ENCODE assay signal across 8 cellular contexts in genomic region chr2:10048501-10049171, GRCh38. TPM values are rescaled to one million over a fixed set of nuclear protein-coding genes. Genes with fewer than 3 reads are reported as not detected.
DNase-seq lines count a peak whose midpoint lies in the region; ATAC-seq and TF ChIP-seq lines count a peak whose summit lies in the region.

No MANE protein-coding gene starts in this region.

- no peaks in the 10 kb centered on the region for H3K9me3 ChIP-seq in HEK293 (ENCODE audit: control insufficient read depth, insufficient read depth, low read depth, low read length)
- H3K9me3 ChIP-seq in endodermal cell (ENCODE audit: control insufficient read depth, low read length), result no peaks in the 10 kb centered on the region
- peaks cover 6 to 8% of the 10 kb centered on the region in 2 donors for H3K9me3 ChIP-seq in neuronal stem cell (replicated peaks in 1 of 2; ENCODE audit: control insufficient read depth in 2 of 2, insufficient read depth in 1 of 2, low read depth in 1 of 2, low read length in 2 of 2)

- H2AK5ac ChIP-seq in neuronal stem cell (ENCODE audit: low read depth, low read length), result no peak overlapping the region

- H3K79me1 ChIP-seq in neuronal stem cell (ENCODE audit: low read depth, low read length), result peaks cover 2% of the 10 kb centered on the region

- CTCF ChIA-PET in HEK293 (lab: Yijun Ruan, JAX), result interaction anchor here (0.5 to 6.3 kb wide), 28 partner anchors 9 to 453 kb away, joined by 3 to 66 read pairs (median 3); partner anchors contain the start of gene TAF1B

- H2BK5ac ChIP-seq in neuronal stem cell (ENCODE audit: low read length), result no peak overlapping the region

- H3K9me3 Mint-ChIP-seq in endodermal cell (no peaks in the 10 kb centered on the region), naive B cell (no peaks in the 10 kb centered on the region)

- no peak overlapping the region for H2AFZ ChIP-seq in neuronal stem cell (ENCODE audit: low read length)

- H2BK120ac ChIP-seq in neuronal stem cell (ENCODE audit: low read depth, low read length), result no peak overlapping the region

- H3K27ac Mint-ChIP-seq in endodermal cell (no peak overlapping the region), naive B cell (peak overlapping the region in 2 of 6 donors; percentile 38 to 49)

- H3K36me3 Mint-ChIP-seq in endodermal cell (ENCODE audit: low read depth) (peaks cover 31% of the 10 kb centered on the region), naive B cell (peaks cover under 1 to 14% of the 10 kb centered on the region in 2 donors)

- no peak overlapping the region for H3K14ac ChIP-seq in neuronal stem cell (ENCODE audit: low read length)

- H3K4me3 Mint-ChIP-seq in endodermal cell (no peak overlapping the region), naive B cell (peak overlapping the region in 1 of 8 donors; percentile 44)

- ATAC-seq in naive B cell (ENCODE audit: low read depth in 2 of 2) (no peak), HG03378 (IDR thresholded peaks at IDR 0.05; ENCODE audit: unreplicated experiment) (no peak)

- H2BK15ac ChIP-seq in neuronal stem cell (ENCODE audit: low read length), result no peak overlapping the region

- no peaks in the 10 kb centered on the region for H3K27me3 ChIP-seq in endodermal cell (ENCODE audit: control insufficient read depth, insufficient read depth, low read length, poor library complexity, severe bottlenecking)
- no peaks in the 10 kb centered on the region for H3K27me3 ChIP-seq in neuronal stem cell (ENCODE audit: control insufficient read depth in 3 of 3, insufficient read depth in 3 of 3, low read depth in 1 of 3, low read length in 3 of 3)

- POLR2A ChIA-PET in HEK293 (lab: Yijun Ruan, JAX), result interaction anchor here (0.6 to 1.4 kb wide), 5 partner anchors 8 to 235 kb away, joined by 3 to 11 read pairs (median 4); no protein-coding TSS in a partner anchor

- peaks cover 3% of the 10 kb centered on the region for H3K27me3 Mint-ChIP-seq in endodermal cell (ENCODE audit: insufficient read depth)
- no peaks in the 10 kb centered on the region for H3K27me3 Mint-ChIP-seq in naive B cell

- H3K4me1 ChIP-seq in HEK293 (ENCODE audit: control insufficient read depth, insufficient read depth, low read length) (peaks cover 2% of the 10 kb centered on the region), endodermal cell (ENCODE audit: control insufficient read depth, insufficient read depth, low read length) (no peaks in the 10 kb centered on the region), neuronal stem cell (ENCODE audit: control insufficient read depth in 2 of 2, insufficient read depth in 1 of 2, low read depth in 1 of 2, low read length in 2 of 2) (no peaks in the 10 kb centered on the region)

- WGBS in endodermal cell (ENCODE audit: insufficient coverage in 1 of 2, insufficient read length in 1 of 2), 2 experiments, result 78 to 91% methylated on average over 3 to 9 of the region's 10 CpGs
- no CpG with 5 or more reads among the region's 10 CpGs for WGBS in neuronal stem cell (ENCODE audit: extremely low coverage in 2 of 2, insufficient read length in 2 of 2, insufficient replicate concordance in 1 of 2), 2 donors

- TF ChIP-seq CTCF in HEK293 (tag by site-specific recombination; IDR thresholded peaks at IDR 0.05) (peak; percentile 31; the same call in 1 of the 2 replicates), endodermal cell (conservative IDR thresholded peaks at IDR 0.05) (peak; percentile 86)

- no peak overlapping the region for H3K27ac ChIP-seq in HEK293 (ENCODE audit: extremely low read depth, low read depth, low read length)
- H3K27ac ChIP-seq in endodermal cell (ENCODE audit: low read depth, low read length), result no peak overlapping the region
- H3K27ac ChIP-seq in neuronal stem cell (replicated peaks; ENCODE audit: low read length), result no peak overlapping the region

- no peak overlapping the region for H3K18ac ChIP-seq in neuronal stem cell (ENCODE audit: low read length)

- H3K4me3 ChIP-seq in HEK293 (ENCODE audit: low read depth, low read length) (no peak overlapping the region), endodermal cell (ENCODE audit: low read length) (no peak overlapping the region), neuronal stem cell (ENCODE audit: low read length in 2 of 2) (no peak overlapping the region)

- H3K9ac ChIP-seq in endodermal cell (ENCODE audit: extremely low read depth, low read length, poor library complexity, severe bottlenecking) (no peak overlapping the region), neuronal stem cell (ENCODE audit: low read depth, low read length, poor library complexity) (no peak overlapping the region)

- no peak overlapping the region for H4K91ac ChIP-seq in neuronal stem cell (ENCODE audit: low read depth, low read length, poor library complexity)

- H2BK12ac ChIP-seq in neuronal stem cell (ENCODE audit: low read length), result no peak overlapping the region

- no peaks in the 10 kb centered on the region for H3K4me1 Mint-ChIP-seq in endodermal cell
- H3K4me1 Mint-ChIP-seq in naive B cell, result peaks cover 11 to 23% (median 12%) of the 10 kb centered on the region in 3 donors

- no peak overlapping the region for H3K4me2 ChIP-seq in neuronal stem cell (ENCODE audit: insufficient read depth, low read length, poor library complexity, severe bottlenecking)

- H4K8ac ChIP-seq in neuronal stem cell (ENCODE audit: low read depth, low read length), result no peak overlapping the region

- peak; percentile 63 for DNase-seq in COLO829 (ENCODE audit: low spot score)
- DNase-seq in OCI-M1 (lab: John Stamatoyannopoulos, UW), result peak; percentile 64
- DNase-seq in endodermal cell, result peak; percentile 63
- DNase-seq in naive B cell, result peak; percentile 52
- DNase-seq in cortex of kidney (lab: John Stamatoyannopoulos, UW), result no peak
- DNase-seq in neuronal stem cell (ENCODE audit: low spot score), result no peak

- H3K23ac ChIP-seq in neuronal stem cell (ENCODE audit: low read depth, low read length, poor library complexity), result no peak overlapping the region

- H3K36me3 ChIP-seq in HEK293 (ENCODE audit: control insufficient read depth in 2 of 2, insufficient read depth in 1 of 2, low read length in 2 of 2) (peaks cover 0 to 52% of the 10 kb centered on the region in 2 experiments; a peak in 2 of 3 replicates), endodermal cell (ENCODE audit: control insufficient read depth, insufficient read depth, low read length) (peaks cover 32% of the 10 kb centered on the region), neuronal stem cell (replicated peaks in 1 of 2; ENCODE audit: control insufficient read depth in 2 of 2, insufficient read depth in 2 of 2, low read length in 2 of 2) (peaks cover 2 to 71% of the 10 kb centered on the region in 2 donors)

- H3K4ac ChIP-seq in neuronal stem cell (ENCODE audit: low read length), result no peak overlapping the region

TF ChIP-seq in HEK293, 187 proteins besides CTCF, POLR2A, EP300 and RAD21 (continues in another document):
- TF ChIP-seq ZEB2 (tag by site-specific recombination; IDR thresholded peaks at IDR 0.05) (0 out of 2 replicates have a peak, but pooled peaks have one; percentile 60), ZNF580 (tag by site-specific recombination; IDR thresholded peaks at IDR 0.05) (no peak), GLIS2 (tag by site-specific recombination; IDR thresholded peaks at IDR 0.05) (no peak), SP2 (tag by site-specific recombination; IDR thresholded peaks at IDR 0.05) (no peak), KLF16 (tag by site-specific recombination; IDR thresholded peaks at IDR 0.05) (no peak), ZNF362 (tag by site-specific recombination; IDR thresholded peaks at IDR 0.05) (peak; percentile 96), ZNF701 (tag by site-specific recombination; IDR thresholded peaks at IDR 0.05) (no peak), ZNF132 (tag by site-specific recombination; IDR thresholded peaks at IDR 0.05; ENCODE audit: borderline replicate concordance) (no peak), ZNF654 (tag by site-specific recombination; IDR thresholded peaks at IDR 0.05; ENCODE audit: low read depth) (peak; percentile 79), ZNF10 (tag by site-specific recombination; IDR thresholded peaks at IDR 0.05) (no peak), ZNF16 (tag by site-specific recombination; IDR thresholded peaks at IDR 0.05; ENCODE audit: low read depth) (no peak), ZNF184 (tag by site-specific recombination; IDR thresholded peaks at IDR 0.05) (no peak), OSR2 (tag by site-specific recombination; IDR thresholded peaks at IDR 0.05) (no peak), KLF7 (tag by site-specific recombination; IDR thresholded peaks at IDR 0.05; ENCODE audit: borderline replicate concordance) (no peak), ZFP3 (tag by site-specific recombination; IDR thresholded peaks at IDR 0.05; ENCODE audit: low read depth) (no peak)

RNA-seq across cellular contexts. Expression of gene KLF11, which starts 5.3 kb away (rescaled TPM):
- 10 to 100 TPM in 1 of 2 donors, 1 to 10 TPM in 1; 9.3 to 13.1 TPM for total RNA-seq in endodermal cell
- polyA plus RNA-seq in endodermal cell (2013, experiment 1 of 2), result 11.6 TPM
- 11.6 TPM for polyA plus RNA-seq in endodermal cell (2013, experiment 2 of 2)
- 10 to 100 TPM; 13.8 to 34.0 (median 16.9) TPM for polyA plus RNA-seq in naive B cell (ENCODE audit: low read depth in 6 of 6)
- 3.0 TPM for polyA plus RNA-seq in neuronal stem cell (2013, experiment 1 of 2)
- 2.9 TPM for polyA plus RNA-seq in neuronal stem cell (2013, experiment 2 of 2)

RNA-seq across cellular contexts. Expression of gene CYS1, which starts 31.6 kb away (rescaled TPM):
- under 1 TPM; 0.29 to 0.44 TPM for total RNA-seq in endodermal cell
- 0.14 TPM for polyA plus RNA-seq in endodermal cell (2013, experiment 1 of 2)
- 0.50 TPM for polyA plus RNA-seq in endodermal cell (2013, experiment 2 of 2)
- polyA plus RNA-seq in naive B cell (ENCODE audit: low read depth in 6 of 6), result not detected
- 0.26 TPM for polyA plus RNA-seq in neuronal stem cell (2013, experiment 1 of 2)
- polyA plus RNA-seq in neuronal stem cell (2013, experiment 2 of 2), result 0.24 TPM

Comparison
In these comparisons a context has a peak if more than half of its experiments do, and no peak if none do; other contexts are left out.
1. DNase-seq: peak in COLO829 (single experiment), OCI-M1 (single experiment), endodermal cell (single experiment) and naive B cell (single experiment); none in cortex of kidney (single experiment) and neuronal stem cell (single experiment).